8 cellular contexts compared by ENCODE assay signal in genomic region chr19:2391118-2391725, GRCh38. TPM values are rescaled to one million over a fixed set of nuclear protein-coding genes. Genes with fewer than 3 reads are reported as not detected.
DNase-seq lines count a peak whose midpoint lies in the region; ATAC-seq and TF ChIP-seq lines count a peak whose summit lies in the region.

No MANE protein-coding gene starts in this region.

- peak overlapping the region in 2 of 7 donors; percentile 53 to 69 for H3K27ac Mint-ChIP-seq in CD4-positive, alpha-beta memory T cell
- H3K27ac Mint-ChIP-seq in activated CD8-positive, alpha-beta T cell treated with anti-CD3 and anti-CD28 coated beads for 36 hours: no peak overlapping the region
- H3K27ac Mint-ChIP-seq in neural progenitor cell: no peak overlapping the region

- no peak overlapping the region for H2AFZ ChIP-seq in neural progenitor cell (replicated peaks)

- no peaks in the 10 kb centered on the region for H4K20me1 ChIP-seq in neural progenitor cell (ENCODE audit: low read depth)

- peaks cover 2% of the 10 kb centered on the region in 2 donors for H3K27me3 Mint-ChIP-seq in CD4-positive, alpha-beta memory T cell
- H3K27me3 Mint-ChIP-seq in activated CD8-positive, alpha-beta T cell treated with anti-CD3 and anti-CD28 coated beads for 36 hours: no peaks in the 10 kb centered on the region
- H3K27me3 Mint-ChIP-seq in neural progenitor cell (ENCODE audit: insufficient read depth, low read depth): peaks cover 13% of the 10 kb centered on the region

- no peaks in the 10 kb centered on the region for H3K36me3 Mint-ChIP-seq in CD4-positive, alpha-beta memory T cell
- H3K36me3 Mint-ChIP-seq in activated CD8-positive, alpha-beta T cell treated with anti-CD3 and anti-CD28 coated beads for 36 hours (ENCODE audit: low read depth): no peaks in the 10 kb centered on the region
- no peaks in the 10 kb centered on the region for H3K36me3 Mint-ChIP-seq in neural progenitor cell

- no peak overlapping the region for H3K9ac ChIP-seq in neural progenitor cell

- no peaks in the 10 kb centered on the region for H3F3A ChIP-seq in neural progenitor cell (ENCODE audit: low read depth)

- no peaks in the 10 kb centered on the region for H3K9me3 ChIP-seq in CD4-positive, alpha-beta memory T cell (ENCODE audit: control insufficient read depth in 1 of 2, low read length in 2 of 2)
- no peaks in the 10 kb centered on the region for H3K9me3 ChIP-seq in neural progenitor cell (ENCODE audit: low read depth)

- H3K4me2 ChIP-seq in neural progenitor cell: no peak overlapping the region

- peak; percentile 54 for ATAC-seq in activated CD8-positive, alpha-beta T cell treated with anti-CD3 and anti-CD28 coated beads for 36 hours
- ATAC-seq in HG02763 (IDR thresholded peaks at IDR 0.05; ENCODE audit: unreplicated experiment) (no peak), GM18502 (IDR thresholded peaks at IDR 0.05; ENCODE audit: poor library complexity, unreplicated experiment) (no peak)

- H3K4me1 ChIP-seq in CD4-positive, alpha-beta memory T cell (ENCODE audit: insufficient read depth, low read length): no peaks in the 10 kb centered on the region
- H3K4me1 ChIP-seq in neural progenitor cell: no peaks in the 10 kb centered on the region

- intact Hi-C loops in CD4-positive, alpha-beta memory T cell (cut with micrococcal nuclease): loop anchor here (1.0 kb wide), 1 partner anchor 155 kb away; the partner anchor contains the start of genes PLEKHJ1 and SF3A2
- intact Hi-C loops in activated CD8-positive, alpha-beta T cell treated with anti-CD3 and anti-CD28 coated beads for 36 hours (cut with micrococcal nuclease): loop anchor here (5.0 kb wide), 1 partner anchor 114 kb away; no protein-coding TSS in a partner anchor

- H3K4me3 ChIP-seq in CD4-positive, alpha-beta memory T cell (ENCODE audit: low read length in 2 of 2): no peak overlapping the region
- no peak overlapping the region for H3K4me3 ChIP-seq in neural progenitor cell

- peaks cover 2 to 15% (median 4%) of the 10 kb centered on the region in 4 donors for H3K4me1 Mint-ChIP-seq in CD4-positive, alpha-beta memory T cell
- peaks cover 19% of the 10 kb centered on the region for H3K4me1 Mint-ChIP-seq in activated CD8-positive, alpha-beta T cell treated with anti-CD3 and anti-CD28 coated beads for 36 hours (ENCODE audit: low read depth)
- H3K4me1 Mint-ChIP-seq in neural progenitor cell: peaks cover 15% of the 10 kb centered on the region

- H3K4me3 Mint-ChIP-seq in CD4-positive, alpha-beta memory T cell: peak overlapping the region in 1 of 8 donors; percentile 78
- no peak overlapping the region for H3K4me3 Mint-ChIP-seq in activated CD8-positive, alpha-beta T cell treated with anti-CD3 and anti-CD28 coated beads for 36 hours
- peak overlapping the region; percentile 18 for H3K4me3 Mint-ChIP-seq in neural progenitor cell

- CTCF ChIA-PET in CD4-positive, alpha-beta memory T cell (lab: Charles Lee; ENCODE audit: partially characterized antibody): interaction anchor here (0.6 to 9.3 kb wide), 13 partner anchors 9 to 553 kb away, joined by 3 to 81 read pairs (median 3); partner anchors contain the start of gene PLEKHJ1
- CTCF ChIA-PET in activated CD8-positive, alpha-beta T cell treated with anti-CD3 and anti-CD28 coated beads for 36 hours (lab: Charles Lee): interaction anchor here (1.0 to 3.2 kb wide), 11 partner anchors 11 to 227 kb away, joined by 3 to 29 read pairs (median 4); no protein-coding TSS in a partner anchor

- no peak overlapping the region for H3K27ac ChIP-seq in CD4-positive, alpha-beta memory T cell (ENCODE audit: low read depth, low read length)
- no peak overlapping the region for H3K27ac ChIP-seq in neural progenitor cell

- peak; percentile 47 for TF ChIP-seq CTCF in GM20000 (IDR thresholded peaks at IDR 0.05; ENCODE audit: extremely low read depth, missing control alignments)
- TF ChIP-seq CTCF in activated CD8-positive, alpha-beta T cell treated with anti-CD3 and anti-CD28 coated beads for 36 hours (IDR thresholded peaks at IDR 0.05): peak; percentile 94
- TF ChIP-seq CTCF in neural progenitor cell (IDR thresholded peaks at IDR 0.05): peak; percentile 86

- no peaks in the 10 kb centered on the region for H3K9me3 Mint-ChIP-seq in CD4-positive, alpha-beta memory T cell
- peaks cover 2% of the 10 kb centered on the region for H3K9me3 Mint-ChIP-seq in activated CD8-positive, alpha-beta T cell treated with anti-CD3 and anti-CD28 coated beads for 36 hours
- H3K9me3 Mint-ChIP-seq in neural progenitor cell: no peaks in the 10 kb centered on the region

- POLR2A ChIA-PET in CD4-positive, alpha-beta memory T cell (lab: Charles Lee; ENCODE audit: partially characterized antibody): interaction anchor here (0.7 to 3.7 kb wide), 3 partner anchors 36 to 121 kb away, joined by 3 to 25 read pairs (median 7); partner anchors contain the start of gene TIMM13
- POLR2A ChIA-PET in activated CD8-positive, alpha-beta T cell treated with anti-CD3 and anti-CD28 coated beads for 36 hours (lab: Charles Lee): no interaction called here

- no peaks in the 10 kb centered on the region for H3K79me2 ChIP-seq in neural progenitor cell (ENCODE audit: low read depth)

- peak; percentile 50 to 66 (median 51) for DNase-seq in CD4-positive, alpha-beta memory T cell
- DNase-seq in GM20000 (ENCODE audit: low spot score) (peak; percentile 74), NCI-H345 (lab: John Stamatoyannopoulos, UW) (peak; percentile 65), fibroblast of peridontal ligament (ENCODE audit: extremely low read depth) (peak; percentile 84), neural progenitor cell (ENCODE audit: low spot score) (peak; percentile 73)
- DNase-seq in activated CD8-positive, alpha-beta T cell treated with anti-CD3 and anti-CD28 coated beads for 36 hours: peak; percentile 47

- H3K27me3 ChIP-seq in CD4-positive, alpha-beta memory T cell (ENCODE audit: insufficient read depth, low read length): no peaks in the 10 kb centered on the region
- no peaks in the 10 kb centered on the region for H3K27me3 ChIP-seq in neural progenitor cell

- no peaks in the 10 kb centered on the region for H3K36me3 ChIP-seq in CD4-positive, alpha-beta memory T cell (ENCODE audit: insufficient read depth, low read length)
- no peaks in the 10 kb centered on the region for H3K36me3 ChIP-seq in neural progenitor cell

RNA-seq across cellular contexts. Expression of gene TMPRSS9, which starts 31.2 kb away (rescaled TPM):
- total RNA-seq in CD4-positive, alpha-beta memory T cell: not detected
- not detected for polyA plus RNA-seq in CD4-positive, alpha-beta memory T cell
- not detected for total RNA-seq in activated CD8-positive, alpha-beta T cell treated with anti-CD3 and anti-CD28 coated beads for 36 hours
- 0.40 TPM in 1 of 2 replicates, not detected in the other for total RNA-seq in neural progenitor cell (ENCODE audit: low replicate concordance)

RNA-seq across cellular contexts. Expression of gene TIMM13, which starts 36.2 kb away (rescaled TPM):
- 10 to 100 TPM; 30.6 to 31.6 TPM for total RNA-seq in CD4-positive, alpha-beta memory T cell
- 10 to 100 TPM; 65.9 to 76.4 TPM for polyA plus RNA-seq in CD4-positive, alpha-beta memory T cell
- 100 to 1,000 TPM; 113 to 121 TPM for total RNA-seq in activated CD8-positive, alpha-beta T cell treated with anti-CD3 and anti-CD28 coated beads for 36 hours
- 22.3 and 37.9 TPM in 2 replicates for total RNA-seq in neural progenitor cell (ENCODE audit: low replicate concordance)
